In the genomic region with DNA sequence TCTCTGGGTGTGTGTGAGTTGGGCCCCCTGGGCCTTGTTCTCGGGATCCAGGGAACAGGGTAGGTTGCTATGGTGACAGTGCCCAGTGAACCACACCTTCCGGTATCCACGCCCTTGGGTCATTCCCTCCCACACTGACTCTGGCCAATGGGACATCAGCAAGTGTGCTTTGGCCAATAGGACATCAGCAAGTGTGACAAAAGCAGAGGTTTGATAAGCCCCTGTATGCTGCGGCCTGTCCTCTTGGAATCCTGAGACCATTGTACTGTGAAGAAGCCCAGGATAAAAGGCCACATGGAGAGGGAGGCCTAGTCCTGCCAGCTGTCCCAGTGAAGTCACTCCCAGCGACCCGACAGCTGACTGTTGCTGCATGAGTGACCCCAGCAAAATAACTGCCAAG, we compare ENCODE assay signal across 9 cellular contexts.
DNase-seq lines count a peak whose midpoint lies in the region; ATAC-seq and TF ChIP-seq lines count a peak whose summit lies in the region.
"Had no signal": no experiment of that assay in that cellular context is flagged by ENCODE, and none has a peak within 500 bp of the region (broad histone marks: within the 10 kb centered on the region; RNA-seq: fewer than 3 reads in every experiment).

No MANE protein-coding gene starts in this region.

- no peaks in the 10 kb centered on the region for H3K27me3 ChIP-seq in HCT116 (ENCODE audit: insufficient read depth, low read length)
- H3K27me3 ChIP-seq in dorsolateral prefrontal cortex: no peaks in the 10 kb centered on the region
- H3K27me3 ChIP-seq in psoas muscle (ENCODE audit: insufficient read depth in 3 of 3, low read length in 2 of 3): no peaks in the 10 kb centered on the region
- no peaks in the 10 kb centered on the region; the same call in 1 of the 2 replicates for H3K27me3 ChIP-seq in GM23248 (replicated peaks; ENCODE audit: insufficient read depth)
- H3K27me3 ChIP-seq in lower lobe of right lung (ENCODE audit: low read depth): peaks cover 19% of the 10 kb centered on the region

- intact Hi-C loops in HCT116 (cut with micrococcal nuclease) (no loop called here), dorsolateral prefrontal cortex (cut with DNase I) (loop anchor here in 1 of 2 donors (5.0 kb wide), 1 partner anchor 86 kb away; the partner anchor contains the start of gene CDH22), psoas muscle (cut with DNase I) (no loop called here), lower lobe of right lung (cut with DNase I) (no loop called here)

- in situ Hi-C loops in GM23248 (cut with MboI): no loop called here

- H3K79me2 ChIP-seq in HCT116 (ENCODE audit: insufficient read depth, low read length) (no peaks in the 10 kb centered on the region), GM23248 (ENCODE audit: insufficient read depth) (no peaks in the 10 kb centered on the region)

- TF ChIP-seq CTCF in HCT116 (IDR thresholded peaks at IDR 0.05 in 2 of 3, conservative IDR thresholded peaks at IDR 0.05 in 1 of 3; ENCODE audit: borderline replicate concordance in 1 of 3, insufficient read depth in 1 of 3, low read depth in 2 of 3, low read length in 2 of 3): no peak
- TF ChIP-seq CTCF in dorsolateral prefrontal cortex (IDR thresholded peaks at IDR 0.05 in 54 of 56, conservative IDR thresholded peaks at IDR 0.05 in 2 of 56; ENCODE audit: low read depth in 1 of 56, partially characterized antibody in 56 of 56): no peak
- no peak for TF ChIP-seq CTCF in psoas muscle (IDR thresholded peaks at IDR 0.05)
- TF ChIP-seq CTCF in lower lobe of right lung (IDR thresholded peaks at IDR 0.05): no peak

- peak; percentile 36 for TF ChIP-seq POLR2A in HCT116 (IDR thresholded peaks at IDR 0.05; ENCODE audit: borderline replicate concordance, extremely low read depth, insufficient read depth, insufficient read length)

- peak; percentile 81 for ATAC-seq in HCT116
- peak in 3 of 4 donors; percentile 15 to 42 (median 35) for ATAC-seq in psoas muscle
- ATAC-seq in GM21381 (IDR thresholded peaks at IDR 0.05; ENCODE audit: unreplicated experiment): no peak
- ATAC-seq in HG02840 (IDR thresholded peaks at IDR 0.05; ENCODE audit: low FRiP score, unreplicated experiment): no peak
- no peak for ATAC-seq in lower lobe of right lung

- H2AFZ ChIP-seq in HCT116 (ENCODE audit: low read depth, low read length, poor library complexity, severe bottlenecking) (no peak overlapping the region), GM23248 (no peak overlapping the region)

- no peak overlapping the region for H3K4me3 ChIP-seq in HCT116 (replicated peaks in 1 of 2; ENCODE audit: low read depth in 1 of 2, low read length in 2 of 2)
- H3K4me3 ChIP-seq in dorsolateral prefrontal cortex: no peak overlapping the region
- no peak overlapping the region for H3K4me3 ChIP-seq in psoas muscle
- no peak overlapping the region for H3K4me3 ChIP-seq in GM23248
- no peak overlapping the region for H3K4me3 ChIP-seq in lower lobe of right lung

- H3K36me3 ChIP-seq in HCT116 (ENCODE audit: control insufficient read depth in 1 of 2, insufficient read depth in 2 of 2, low read length in 2 of 2): no peaks in the 10 kb centered on the region
- no peaks in the 10 kb centered on the region for H3K36me3 ChIP-seq in psoas muscle (ENCODE audit: insufficient read depth in 1 of 2, low read depth in 1 of 2)
- H3K36me3 ChIP-seq in GM23248 (ENCODE audit: low read depth): no peaks in the 10 kb centered on the region
- H3K36me3 ChIP-seq in lower lobe of right lung: no peaks in the 10 kb centered on the region

- RAD21 ChIA-PET in HCT116 (lab: Charles Lee; ENCODE audit: low non-redundant PET in 1 of 2, low total read pairs in 2 of 2, uncharacterized antibody in 2 of 2, unreplicated experiment in 2 of 2): no interaction called here

- BruUV-seq in HCT116 (replicated peaks; lab: Mats Ljungman, UMichigan): no TSS peak

- 47 to 66% (median 55%) methylated on average over 6 of the region's 6 CpGs for WGBS in psoas muscle, 3 donors
- WGBS in GM23248 (ENCODE audit: low coverage in 1 of 2, low lambda C conversion rate in 2 of 2, missing lambda C conversion rate in 2 of 2), 2 experiments: 46 to 47% methylated on average over 6 of the region's 6 CpGs

- no peak overlapping the region for H3K9ac ChIP-seq in HCT116 (ENCODE audit: low read length)
- no peak overlapping the region for H3K9ac ChIP-seq in GM23248

- CTCF ChIA-PET in HCT116 (lab: Charles Lee): no interaction called here

- peak; percentile 75 for DNase-seq in HCT116 (ENCODE audit: low read depth, low spot score)
- DNase-seq in NCI-H345 treated with DMSO at 0.1 percent for 48 hours (lab: John Stamatoyannopoulos, UW; ENCODE audit: unreplicated experiment): peak; percentile 97
- peak in 2 of 10 donors; percentile 48 to 57 for DNase-seq in dorsolateral prefrontal cortex
- peak in 1 of 2 donors; percentile 48 for DNase-seq in psoas muscle
- DNase-seq in GM23248: no peak
- no peak for DNase-seq in lower lobe of right lung
- DNase-seq: Kasumi-1 had no signal

- no peaks in the 10 kb centered on the region for H3F3A ChIP-seq in GM23248 (ENCODE audit: insufficient read depth)

- TF ChIP-seq RAD21 in HCT116 (IDR thresholded peaks at IDR 0.05; ENCODE audit: low read depth): no peak

- H3K9me3 ChIP-seq in HCT116 (ENCODE audit: control insufficient read depth in 1 of 2, insufficient read depth in 1 of 2, low read depth in 1 of 2, low read length in 2 of 2) (no peaks in the 10 kb centered on the region), psoas muscle (no peaks in the 10 kb centered on the region), GM23248 (ENCODE audit: low read depth) (no peaks in the 10 kb centered on the region), lower lobe of right lung (no peaks in the 10 kb centered on the region)

- H3K9me2 ChIP-seq in HCT116 (ENCODE audit: insufficient read depth) (no peaks in the 10 kb centered on the region), GM23248 (ENCODE audit: insufficient read depth) (no peaks in the 10 kb centered on the region)

- no peaks in the 10 kb centered on the region for H4K20me1 ChIP-seq in HCT116 (ENCODE audit: insufficient read depth)
- H4K20me1 ChIP-seq in GM23248 (ENCODE audit: insufficient read depth): no peaks in the 10 kb centered on the region

- peaks cover 28 to 38% of the 10 kb centered on the region in 2 experiments for H3K4me1 ChIP-seq in HCT116 (ENCODE audit: control insufficient read depth in 1 of 2, insufficient read depth in 2 of 2, low read length in 2 of 2)
- H3K4me1 ChIP-seq in psoas muscle: peaks cover 25% of the 10 kb centered on the region
- H3K4me1 ChIP-seq in GM23248 (ENCODE audit: insufficient read depth): no peaks in the 10 kb centered on the region
- no peaks in the 10 kb centered on the region for H3K4me1 ChIP-seq in lower lobe of right lung

- POLR2A ChIA-PET in HCT116 (lab: Charles Lee): interaction anchor here (0.7 kb wide), 1 partner anchor 103 kb away, joined by 5 read pairs; the partner anchor contains the start of gene CD40

- H3K27ac ChIP-seq in HCT116 (ENCODE audit: low read depth, low read length) (no peak overlapping the region), dorsolateral prefrontal cortex (peak overlapping the region in 52 of 59 donors; percentile 24 to 94 (median 72)), psoas muscle (no peak overlapping the region), GM23248 (no peak overlapping the region), lower lobe of right lung (no peak overlapping the region)

- H3K4me2 ChIP-seq in HCT116 (ENCODE audit: low read length) (peak overlapping the region; percentile 49), GM23248 (ENCODE audit: unreplicated experiment) (no peak overlapping the region)

TF ChIP-seq in HCT116, 20 proteins besides CTCF, POLR2A, EP300 and RAD21:
- TF ChIP-seq, protein P1, sequence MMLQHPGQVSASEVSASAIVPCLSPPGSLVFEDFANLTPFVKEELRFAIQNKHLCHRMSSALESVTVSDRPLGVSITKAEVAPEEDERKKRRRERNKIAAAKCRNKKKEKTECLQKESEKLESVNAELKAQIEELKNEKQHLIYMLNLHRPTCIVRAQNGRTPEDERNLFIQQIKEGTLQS (IDR thresholded peaks at IDR 0.05): no peak
- TF ChIP-seq ZFX (IDR thresholded peaks at IDR 0.05): 0 out of 2 replicates have a peak, but pooled peaks have one; percentile 11
- TF ChIP-seq EZH2phosphoT487 (IDR thresholded peaks at IDR 0.05; ENCODE audit: borderline replicate concordance): no peak
- no peak for TF ChIP-seq EZH2 (IDR thresholded peaks at IDR 0.05)
- TF ChIP-seq EGR1 (IDR thresholded peaks at IDR 0.05; ENCODE audit: low read depth): no peak
- TF ChIP-seq POLR2AphosphoS5 (IDR thresholded peaks at IDR 0.05; ENCODE audit: low read depth, low read length): 0 out of 2 replicates have a peak, but pooled peaks have one; percentile 22
- TF ChIP-seq ELF1 (IDR thresholded peaks at IDR 0.05; ENCODE audit: borderline replicate concordance, low read depth): no peak

Comparison
In these comparisons a context has a peak if more than half of its experiments do, and no peak if none do; other contexts are left out.
1. ATAC-seq: peak in HCT116 (single experiment) and psoas muscle (3 of 4); none in GM21381 (single experiment), HG02840 (single experiment) and lower lobe of right lung (0 of 2).
2. DNase-seq: peak in HCT116 (single experiment) and NCI-H345 treated with DMSO at 0.1 percent for 48 hours (single experiment); none in GM23248 (single experiment) and lower lobe of right lung (single experiment).
3. H3K27ac ChIP-seq: peak in dorsolateral prefrontal cortex (52 of 59); none in HCT116 (single experiment), psoas muscle (single experiment), GM23248 (single experiment) and lower lobe of right lung (single experiment).